Comparison of ENCODE assay signal across 2 cellular contexts in the genomic region with DNA sequence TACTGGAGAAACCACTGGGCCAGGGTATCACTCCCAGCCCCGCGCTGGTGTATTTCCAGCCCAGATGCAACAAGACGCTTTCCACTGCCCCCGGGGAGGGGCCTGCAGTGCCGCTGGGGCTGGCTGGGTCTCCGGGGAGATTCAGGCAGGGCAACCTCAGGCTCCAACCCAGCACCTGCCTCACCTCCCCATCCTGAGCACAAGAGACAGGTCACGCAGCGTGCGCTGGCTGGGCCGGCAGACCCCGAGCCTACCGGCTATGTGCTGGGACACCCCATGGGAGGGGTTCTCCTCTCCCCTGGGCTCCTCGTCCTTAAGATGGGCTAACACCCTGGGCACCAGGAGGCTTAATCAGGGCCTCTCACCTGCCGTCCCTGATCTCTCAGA.
TF ChIP-seq lines count a peak whose summit lies in the region.

No MANE protein-coding gene starts in this region.

TF ChIP-seq in SK-N-SH, 30 proteins besides CTCF, POLR2A, EP300 and RAD21 (continued from another document):
- TF ChIP-seq, protein P1, sequence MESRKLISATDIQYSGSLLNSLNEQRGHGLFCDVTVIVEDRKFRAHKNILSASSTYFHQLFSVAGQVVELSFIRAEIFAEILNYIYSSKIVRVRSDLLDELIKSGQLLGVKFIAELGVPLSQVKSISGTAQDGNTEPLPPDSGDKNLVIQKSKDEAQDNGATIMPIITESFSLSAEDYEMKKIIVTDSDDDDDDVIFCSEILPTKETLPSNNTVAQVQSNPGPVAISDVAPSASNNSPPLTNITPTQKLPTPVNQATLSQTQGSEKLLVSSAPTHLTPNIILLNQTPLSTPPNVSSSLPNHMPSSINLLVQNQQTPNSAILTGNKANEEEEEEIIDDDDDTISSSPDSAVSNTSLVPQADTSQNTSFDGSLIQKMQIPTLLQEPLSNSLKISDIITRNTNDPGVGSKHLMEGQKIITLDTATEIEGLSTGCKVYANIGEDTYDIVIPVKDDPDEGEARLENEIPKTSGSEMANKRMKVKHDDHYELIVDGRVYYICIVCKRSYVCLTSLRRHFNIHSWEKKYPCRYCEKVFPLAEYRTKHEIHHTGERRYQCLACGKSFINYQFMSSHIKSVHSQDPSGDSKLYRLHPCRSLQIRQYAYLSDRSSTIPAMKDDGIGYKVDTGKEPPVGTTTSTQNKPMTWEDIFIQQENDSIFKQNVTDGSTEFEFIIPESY (IDR thresholded peaks at IDR 0.05; ENCODE audit: borderline replicate concordance, low read depth) = no peak
TF ChIP-seq in SK-N-SH: peak in this region for 0.

TF ChIP-seq in SK-N-SH treated with all-trans-retinoic acid at 6 μM for 48 hours, 23 proteins besides CTCF, POLR2A, EP300 and RAD21 (continued from another document):
- TF ChIP-seq, protein P2, sequence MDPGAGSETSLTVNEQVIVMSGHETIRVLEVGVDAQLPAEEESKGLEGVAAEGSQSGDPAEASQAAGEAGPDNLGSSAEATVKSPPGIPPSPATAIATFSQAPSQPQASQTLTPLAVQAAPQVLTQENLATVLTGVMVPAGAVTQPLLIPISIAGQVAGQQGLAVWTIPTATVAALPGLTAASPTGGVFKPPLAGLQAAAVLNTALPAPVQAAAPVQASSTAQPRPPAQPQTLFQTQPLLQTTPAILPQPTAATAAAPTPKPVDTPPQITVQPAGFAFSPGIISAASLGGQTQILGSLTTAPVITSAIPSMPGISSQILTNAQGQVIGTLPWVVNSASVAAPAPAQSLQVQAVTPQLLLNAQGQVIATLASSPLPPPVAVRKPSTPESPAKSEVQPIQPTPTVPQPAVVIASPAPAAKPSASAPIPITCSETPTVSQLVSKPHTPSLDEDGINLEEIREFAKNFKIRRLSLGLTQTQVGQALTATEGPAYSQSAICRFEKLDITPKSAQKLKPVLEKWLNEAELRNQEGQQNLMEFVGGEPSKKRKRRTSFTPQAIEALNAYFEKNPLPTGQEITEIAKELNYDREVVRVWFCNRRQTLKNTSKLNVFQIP (CRISPR knock-in tag; IDR thresholded peaks at IDR 0.05; ENCODE audit: borderline replicate concordance, low read depth) = no peak
- TF ChIP-seq ZNF565 (CRISPR knock-in tag; conservative IDR thresholded peaks at IDR 0.05; ENCODE audit: low read depth) (no peak), ARNTL (CRISPR knock-in tag; IDR thresholded peaks at IDR 0.05; ENCODE audit: borderline replicate concordance, low read depth) (no peak), CSDC2 (CRISPR knock-in tag; IDR thresholded peaks at IDR 0.05) (no peak), ESRRG (CRISPR knock-in tag; IDR thresholded peaks at IDR 0.05) (no peak), GLIS3 (CRISPR knock-in tag; IDR thresholded peaks at IDR 0.05) (no peak), ZFP3 (CRISPR knock-in tag; IDR thresholded peaks at IDR 0.05) (no peak), ZNF8 (CRISPR knock-in tag; IDR thresholded peaks at IDR 0.05) (no peak)
- TF ChIP-seq, protein P3, sequence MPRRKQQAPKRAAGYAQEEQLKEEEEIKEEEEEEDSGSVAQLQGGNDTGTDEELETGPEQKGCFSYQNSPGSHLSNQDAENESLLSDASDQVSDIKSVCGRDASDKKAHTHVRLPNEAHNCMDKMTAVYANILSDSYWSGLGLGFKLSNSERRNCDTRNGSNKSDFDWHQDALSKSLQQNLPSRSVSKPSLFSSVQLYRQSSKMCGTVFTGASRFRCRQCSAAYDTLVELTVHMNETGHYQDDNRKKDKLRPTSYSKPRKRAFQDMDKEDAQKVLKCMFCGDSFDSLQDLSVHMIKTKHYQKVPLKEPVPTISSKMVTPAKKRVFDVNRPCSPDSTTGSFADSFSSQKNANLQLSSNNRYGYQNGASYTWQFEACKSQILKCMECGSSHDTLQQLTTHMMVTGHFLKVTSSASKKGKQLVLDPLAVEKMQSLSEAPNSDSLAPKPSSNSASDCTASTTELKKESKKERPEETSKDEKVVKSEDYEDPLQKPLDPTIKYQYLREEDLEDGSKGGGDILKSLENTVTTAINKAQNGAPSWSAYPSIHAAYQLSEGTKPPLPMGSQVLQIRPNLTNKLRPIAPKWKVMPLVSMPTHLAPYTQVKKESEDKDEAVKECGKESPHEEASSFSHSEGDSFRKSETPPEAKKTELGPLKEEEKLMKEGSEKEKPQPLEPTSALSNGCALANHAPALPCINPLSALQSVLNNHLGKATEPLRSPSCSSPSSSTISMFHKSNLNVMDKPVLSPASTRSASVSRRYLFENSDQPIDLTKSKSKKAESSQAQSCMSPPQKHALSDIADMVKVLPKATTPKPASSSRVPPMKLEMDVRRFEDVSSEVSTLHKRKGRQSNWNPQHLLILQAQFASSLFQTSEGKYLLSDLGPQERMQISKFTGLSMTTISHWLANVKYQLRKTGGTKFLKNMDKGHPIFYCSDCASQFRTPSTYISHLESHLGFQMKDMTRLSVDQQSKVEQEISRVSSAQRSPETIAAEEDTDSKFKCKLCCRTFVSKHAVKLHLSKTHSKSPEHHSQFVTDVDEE (CRISPR knock-in tag; IDR thresholded peaks at IDR 0.05) = no peak
- TF ChIP-seq, protein P4, sequence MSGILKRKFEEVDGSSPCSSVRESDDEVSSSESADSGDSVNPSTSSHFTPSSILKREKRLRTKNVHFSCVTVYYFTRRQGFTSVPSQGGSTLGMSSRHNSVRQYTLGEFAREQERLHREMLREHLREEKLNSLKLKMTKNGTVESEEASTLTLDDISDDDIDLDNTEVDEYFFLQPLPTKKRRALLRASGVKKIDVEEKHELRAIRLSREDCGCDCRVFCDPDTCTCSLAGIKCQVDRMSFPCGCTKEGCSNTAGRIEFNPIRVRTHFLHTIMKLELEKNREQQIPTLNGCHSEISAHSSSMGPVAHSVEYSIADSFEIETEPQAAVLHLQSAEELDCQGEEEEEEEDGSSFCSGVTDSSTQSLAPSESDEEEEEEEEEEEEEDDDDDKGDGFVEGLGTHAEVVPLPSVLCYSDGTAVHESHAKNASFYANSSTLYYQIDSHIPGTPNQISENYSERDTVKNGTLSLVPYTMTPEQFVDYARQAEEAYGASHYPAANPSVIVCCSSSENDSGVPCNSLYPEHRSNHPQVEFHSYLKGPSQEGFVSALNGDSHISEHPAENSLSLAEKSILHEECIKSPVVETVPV (CRISPR knock-in tag; IDR thresholded peaks at IDR 0.05) = no peak
